ENCODE assay signal across 26 cellular contexts in genomic region chr2:173215316-173215715, GRCh38.
"Had no signal": no experiment of that assay in that cellular context is flagged by ENCODE, and none has a peak within 500 bp of the region (broad histone marks: within the 10 kb centered on the region; RNA-seq: fewer than 3 reads in every experiment).

No MANE protein-coding gene starts in this region.

- FAIRE-seq: endothelial cell of umbilical vein, islet of Langerhans, small intestine had no signal

- DNase-seq: activated CD4-positive, alpha-beta T cell treated with anti-CD3 and anti-CD28 coated beads for 36 hours; activated naive CD4-positive, alpha-beta T cell treated with Interleukin-2 at 50 U/mL for 16 hours; activated T-cell treated with anti-CD3 and anti-CD28 coated beads for 4 hours; activated T-cell treated with anti-CD3 and anti-CD28 coated beads, Interleukin-2, amount 50 U/mL, for 72 hours; anterior cingulate cortex; body of pancreas; caudate nucleus; cortex of kidney; foreskin fibroblast; left ventricle myocardium superior; naive B cell; occipital lobe; right lobe of liver; small intestine; stimulated activated CD4-positive, alpha-beta T cell treated with anti-CD3 and anti-CD28 coated beads, Interleukin-4, amount 100 ng/mL, for 24 hours; substantia nigra; T-helper 2 cell; upper lobe of left lung had no signal

- H3K4me3 Mint-ChIP-seq: activated CD4-positive, alpha-beta T cell treated with anti-CD3 and anti-CD28 coated beads for 36 hours; activated naive CD8-positive, alpha-beta T cell; activated T-cell treated with anti-CD3 and anti-CD28 coated beads, Interleukin-2, amount 50 U/mL, for 72 hours; mesothelial cell of epicardium; naive B cell; neural progenitor cell; stimulated activated effector memory CD8-positive, alpha-beta T cell treated with anti-CD3 and anti-CD28 coated beads, Interleukin-12 subunit alpha, Interleukin-12 subunit beta, amount 100 ng/mL, for 72 hours; stimulated activated naive CD8-positive, alpha-beta T cell treated with anti-CD3 and anti-CD28 coated beads, Interleukin-15, Interleukin-2, amounts not matched to agents 100 ng/mL and 50 ng/mL, for 24 hours; WTC11 had no signal

- H3K36me3 Mint-ChIP-seq: activated naive CD8-positive, alpha-beta T cell; naive B cell; WTC11 had no signal

- H3K27me3 ChIP-seq: body of pancreas, neural progenitor cell, right lobe of liver, upper lobe of left lung had no signal

- H3K4me3 ChIP-seq: body of pancreas, neural progenitor cell, right lobe of liver, upper lobe of left lung had no signal

- H3K27ac ChIP-seq: body of pancreas, neural progenitor cell had no signal

- ATAC-seq: activated CD4-positive, alpha-beta T cell treated with anti-CD3 and anti-CD28 coated beads for 36 hours; activated T-cell treated with anti-CD3 and anti-CD28 coated beads, Interleukin-2, amount 50 U/mL, for 72 hours; body of pancreas; left ventricle myocardium superior; right lobe of liver; stimulated activated effector memory CD8-positive, alpha-beta T cell treated with anti-CD3 and anti-CD28 coated beads, Interleukin-12 subunit alpha, Interleukin-12 subunit beta, amount 100 ng/mL, for 72 hours; WTC11 had no signal

- H3K9me3 Mint-ChIP-seq: activated T-cell treated with anti-CD3 and anti-CD28 coated beads, Interleukin-2, amount 50 U/mL, for 72 hours; mesothelial cell of epicardium; naive B cell; neural progenitor cell; stimulated activated effector memory CD8-positive, alpha-beta T cell treated with anti-CD3 and anti-CD28 coated beads, Interleukin-12 subunit alpha, Interleukin-12 subunit beta, amount 100 ng/mL, for 72 hours; stimulated activated naive CD8-positive, alpha-beta T cell treated with anti-CD3 and anti-CD28 coated beads, Interleukin-15, Interleukin-2, amounts not matched to agents 100 ng/mL and 50 ng/mL, for 24 hours; WTC11 had no signal

- H3K9me3 ChIP-seq: body of pancreas, right lobe of liver, upper lobe of left lung had no signal

- H3K27ac Mint-ChIP-seq: activated CD4-positive, alpha-beta T cell treated with anti-CD3 and anti-CD28 coated beads for 36 hours; activated naive CD8-positive, alpha-beta T cell; activated T-cell treated with anti-CD3 and anti-CD28 coated beads, Interleukin-2, amount 50 U/mL, for 72 hours; mesothelial cell of epicardium; neural progenitor cell; stimulated activated effector memory CD8-positive, alpha-beta T cell treated with anti-CD3 and anti-CD28 coated beads, Interleukin-12 subunit alpha, Interleukin-12 subunit beta, amount 100 ng/mL, for 72 hours; stimulated activated naive CD8-positive, alpha-beta T cell treated with anti-CD3 and anti-CD28 coated beads, Interleukin-15, Interleukin-2, amounts not matched to agents 100 ng/mL and 50 ng/mL, for 24 hours; WTC11 had no signal

- H3K4me1 Mint-ChIP-seq: naive B cell had no signal

- H3K27me3 Mint-ChIP-seq: naive B cell; stimulated activated naive CD8-positive, alpha-beta T cell treated with anti-CD3 and anti-CD28 coated beads, Interleukin-15, Interleukin-2, amounts not matched to agents 100 ng/mL and 50 ng/mL, for 24 hours had no signal

- H3K36me3 ChIP-seq: neural progenitor cell had no signal
